Comparison of ENCODE assay signal across 31 cellular contexts in genomic region chr17:45780921-45781320, GRCh38. TPM values are rescaled to one million over a fixed set of nuclear protein-coding genes. Genes with fewer than 3 reads are reported as not detected.
"Had no signal": no experiment of that assay in that cellular context is flagged by ENCODE, and none has a peak within 500 bp of the region (broad histone marks: within the 10 kb centered on the region; RNA-seq: fewer than 3 reads in every experiment).

No MANE protein-coding gene starts in this region.

- H3K9ac ChIP-seq: neural progenitor cell had no signal

- H3K9me3 ChIP-seq: left lung, lower lobe of right lung, neutrophil, ovary, right atrium auricular region, right lobe of liver, spleen, suprapubic skin, thoracic aorta, tibial artery, upper lobe of right lung had no signal

- ATAC-seq: left colon; left lung; lower lobe of right lung; naive thymus-derived CD8-positive, alpha-beta T cell; right lobe of liver; stimulated activated effector memory CD8-positive, alpha-beta T cell treated with anti-CD3 and anti-CD28 coated beads, Interleukin-12 subunit alpha, Interleukin-12 subunit beta, amount 100 ng/mL, for 72 hours; upper lobe of right lung had no signal

- H3K4me1 Mint-ChIP-seq: stimulated activated effector memory CD8-positive, alpha-beta T cell treated with anti-CD3 and anti-CD28 coated beads, Interleukin-12 subunit alpha, Interleukin-12 subunit beta, amount 100 ng/mL, for 72 hours had no signal

- DNase-seq: hypothalamus; immature natural killer cell; kidney; left colon; lower lobe of right lung; mammary epithelial cell; mesenchymal stem cell; naive thymus-derived CD8-positive, alpha-beta T cell; occipital lobe; ovary; right lobe of liver; small intestine; spleen; stimulated activated CD4-positive, alpha-beta T cell treated with anti-CD3 and anti-CD28 coated beads, Interleukin-4, amount 100 ng/mL, for 24 hours; stimulated activated naive CD4-positive, alpha-beta T cell; tibial artery; upper lobe of right lung had no signal

- H3K4me3 Mint-ChIP-seq: stimulated activated effector memory CD8-positive, alpha-beta T cell treated with anti-CD3 and anti-CD28 coated beads, Interleukin-12 subunit alpha, Interleukin-12 subunit beta, amount 100 ng/mL, for 72 hours; stimulated activated naive CD8-positive, alpha-beta T cell treated with anti-CD3 and anti-CD28 coated beads, Interleukin-15, Interleukin-2, amounts not matched to agents 100 ng/mL and 50 ng/mL, for 24 hours had no signal

- H3K36me3 ChIP-seq: left lung, lower lobe of right lung, neural progenitor cell, neutrophil, ovary, right atrium auricular region, right lobe of liver, spleen, suprapubic skin, thoracic aorta, tibial artery, upper lobe of right lung had no signal

- H3K4me2 ChIP-seq: neural progenitor cell had no signal

- H3K4me3 ChIP-seq: left lung, lower lobe of right lung, neural progenitor cell, ovary, right atrium auricular region, right lobe of liver, spleen, suprapubic skin, thoracic aorta, tibial artery, upper lobe of right lung had no signal

- H2AFZ ChIP-seq: neural progenitor cell had no signal

- H3K27ac Mint-ChIP-seq: immature natural killer cell; nephron; neural progenitor cell; progenitor cell of endocrine pancreas; stimulated activated effector memory CD8-positive, alpha-beta T cell treated with anti-CD3 and anti-CD28 coated beads, Interleukin-12 subunit alpha, Interleukin-12 subunit beta, amount 100 ng/mL, for 72 hours; stimulated activated naive CD8-positive, alpha-beta T cell treated with anti-CD3 and anti-CD28 coated beads, Interleukin-15, Interleukin-2, amounts not matched to agents 100 ng/mL and 50 ng/mL, for 24 hours had no signal

- H3K9me3 Mint-ChIP-seq: immature natural killer cell; naive thymus-derived CD8-positive, alpha-beta T cell; nephron; neural progenitor cell; stimulated activated effector memory CD8-positive, alpha-beta T cell treated with anti-CD3 and anti-CD28 coated beads, Interleukin-12 subunit alpha, Interleukin-12 subunit beta, amount 100 ng/mL, for 72 hours; stimulated activated naive CD8-positive, alpha-beta T cell treated with anti-CD3 and anti-CD28 coated beads, Interleukin-15, Interleukin-2, amounts not matched to agents 100 ng/mL and 50 ng/mL, for 24 hours had no signal

- H3K27me3 ChIP-seq: ovary had no signal

- H3K36me3 Mint-ChIP-seq: immature natural killer cell; naive thymus-derived CD8-positive, alpha-beta T cell; neural progenitor cell; stimulated activated effector memory CD8-positive, alpha-beta T cell treated with anti-CD3 and anti-CD28 coated beads, Interleukin-12 subunit alpha, Interleukin-12 subunit beta, amount 100 ng/mL, for 72 hours had no signal

- H3K27ac ChIP-seq: left lung, lower lobe of right lung, neural progenitor cell, neutrophil, ovary, right atrium auricular region, right lobe of liver, spleen, suprapubic skin, thoracic aorta, tibial artery, upper lobe of right lung had no signal

RNA-seq across cellular contexts. Expression of gene CRHR1, which starts 3.2 kb away (rescaled TPM):
- total RNA-seq: kidney; left colon; left lung; liver; lower lobe of right lung; mammary epithelial cell; mucosa of gallbladder; naive thymus-derived CD8-positive, alpha-beta T cell; progenitor cell of endocrine pancreas; pulmonary artery endothelial cell; renal cortical epithelial cell; right atrium auricular region; right lobe of liver; spleen; thoracic aorta; upper lobe of right lung had no signal
- polyA plus RNA-seq: immature natural killer cell; liver; mammary epithelial cell; naive thymus-derived CD8-positive, alpha-beta T cell had no signal
